In genomic region chr9:32380944-32381343, GRCh38 we compare ENCODE assay signal across 11 cellular contexts.
"Had no signal": no experiment of that assay in that cellular context is flagged by ENCODE, and none has a peak within 500 bp of the region (broad histone marks: within the 10 kb centered on the region; RNA-seq: fewer than 3 reads in every experiment).

No MANE protein-coding gene starts in this region.

- H3K9ac ChIP-seq: GM23248 had no signal

- H2AFZ ChIP-seq: GM23248, GM23338 had no signal

- H3K9me3 ChIP-seq: HAP-1 had no signal

- H3K4me3 ChIP-seq: GM23248, GM23338, HAP-1 had no signal

- H3K36me3 ChIP-seq: HAP-1 had no signal

- H3K4me2 ChIP-seq: GM23338 had no signal

- H3K9me3 Mint-ChIP-seq: H9, HFFc6 had no signal

- H3K4me3 Mint-ChIP-seq: GM23338, H9, HFFc6 had no signal

- DNase-seq: GM23248, GOT3, H7, H9, HCEC 1CT, HFFc6 had no signal

- FAIRE-seq: H1, H54 had no signal

- ATAC-seq: GM23338, HCT116 had no signal

- H3K27ac ChIP-seq: GM23248 had no signal

- H3K27ac Mint-ChIP-seq: GM23338, H9, HFFc6 had no signal
